7 cellular contexts compared by ENCODE assay signal in genomic region chr16:2121325-2121724, GRCh38. TPM values are rescaled to one million over a fixed set of nuclear protein-coding genes. Genes with fewer than 3 reads are reported as not detected.
DNase-seq lines count a peak whose midpoint lies in the region; ATAC-seq, FAIRE-seq and TF ChIP-seq lines count a peak whose summit lies in the region.
"Not testable (repeated sequence)": the region's sequence is repeated elsewhere in the genome, so short reads cannot be mapped to it uniquely, and the experiment has no call there.

No MANE protein-coding gene starts in this region.

- H4K20me1 ChIP-seq in astrocyte (ENCODE audit: insufficient read depth, low read length) = peaks cover 18% of the 10 kb centered on the region

- intact Hi-C loops in sigmoid colon (cut with DNase I) = loop anchor here (1.0 kb wide), 1 partner anchor 19 kb away; no protein-coding TSS in a partner anchor

- H3K9me3 Mint-ChIP-seq in astrocyte (ENCODE audit: unreplicated experiment) = not testable (repeated sequence)

- not testable (repeated sequence) for DNase-seq in GM06990 (ENCODE audit: extremely low read depth, insufficient read length); T-helper 17 cell
- DNase-seq in NAMALWA (ENCODE audit: low spot score) = peak; percentile 74
- peak; percentile 42 for DNase-seq in astrocyte (ENCODE audit: low read depth)
- peak; percentile 69 for DNase-seq in fibroblast of peridontal ligament (ENCODE audit: extremely low read depth)
- peak; percentile 70 to 71 for DNase-seq in lung microvascular endothelial cell (ENCODE audit: low read depth in 2 of 2)
- DNase-seq in sigmoid colon = peak; percentile 89

- not testable (repeated sequence) for H3K4me3 Mint-ChIP-seq in T-helper 17 cell; astrocyte (ENCODE audit: unreplicated experiment)

- peak; percentile 67 for ATAC-seq in T-helper 17 cell

- FAIRE-seq in astrocyte (lab: Jason Lieb, UNC) = not testable (repeated sequence)

- H3K4me1 Mint-ChIP-seq in T-helper 17 cell; astrocyte (ENCODE audit: low read depth, unreplicated experiment): not testable (repeated sequence)

- not testable (repeated sequence) for TF ChIP-seq EP300 in sigmoid colon (IDR thresholded peaks at IDR 0.05)

- not testable (repeated sequence) for H3K36me3 ChIP-seq in GM06990 (ENCODE audit: control insufficient read depth, insufficient read depth, low read length); astrocyte (ENCODE audit: insufficient read depth, low read length); sigmoid colon

- not testable (repeated sequence) for TF ChIP-seq POLR2A in sigmoid colon (IDR thresholded peaks at IDR 0.05)

- WGBS in sigmoid colon, 2 donors = 55 to 59% methylated on average over 8 to 9 of the region's 9 CpGs

- not testable (repeated sequence) for H3K36me3 Mint-ChIP-seq in T-helper 17 cell (ENCODE audit: low read depth); astrocyte (ENCODE audit: low read depth, unreplicated experiment)

- H3K27me3 ChIP-seq in GM06990 (replicated peaks; ENCODE audit: control insufficient read depth, insufficient read depth, low read length); astrocyte (ENCODE audit: insufficient read depth, low read length); sigmoid colon: not testable (repeated sequence)

- not testable (repeated sequence) for H3K4me2 ChIP-seq in astrocyte (ENCODE audit: low read length)

- H3K4me1 ChIP-seq in astrocyte (ENCODE audit: insufficient read depth, low read length) (peaks cover 25% of the 10 kb centered on the region), sigmoid colon (peaks cover 0 to 85% (median 81%) of the 10 kb centered on the region in 4 donors)

- H3K27ac ChIP-seq in astrocyte (ENCODE audit: low read depth, low read length) = not testable (repeated sequence)
- H3K27ac ChIP-seq in sigmoid colon = peak overlapping the region; percentile 84 to 99 (median 96)

- not testable (repeated sequence) for H3K4me3 ChIP-seq in GM06990 (replicated peaks; ENCODE audit: low read depth, low read length); astrocyte (ENCODE audit: insufficient read depth, low read depth, low read length)
- H3K4me3 ChIP-seq in sigmoid colon = peak overlapping the region in 3 of 4 donors; percentile 33 to 47 (median 39)

- not testable (repeated sequence) for H3K9me3 ChIP-seq in T-helper 17 cell (ENCODE audit: control insufficient read depth, low read length, poor library complexity, severe bottlenecking); astrocyte (ENCODE audit: insufficient read depth, low read depth, low read length); sigmoid colon

- TF ChIP-seq CTCF in GM06990 (IDR thresholded peaks at IDR 0.05; ENCODE audit: insufficient read depth, low read length, poor library complexity, severe bottlenecking) (peak; percentile 27), astrocyte (IDR thresholded peaks at IDR 0.05; ENCODE audit: insufficient read depth, low read depth, low read length) (peak; percentile 34), sigmoid colon (IDR thresholded peaks at IDR 0.05) (peak; percentile 26 to 38 (median 32))

- H2AFZ ChIP-seq in astrocyte (ENCODE audit: low read depth, low read length) = not testable (repeated sequence)

- H3K9ac ChIP-seq in astrocyte (ENCODE audit: low read length) = not testable (repeated sequence)

- peaks cover 63% of the 10 kb centered on the region for H3K79me2 ChIP-seq in astrocyte (ENCODE audit: insufficient read depth, low read length)

- H3K27ac Mint-ChIP-seq in T-helper 17 cell = peak overlapping the region; percentile 34
- not testable (repeated sequence) for H3K27ac Mint-ChIP-seq in astrocyte (ENCODE audit: unreplicated experiment)

- H3K27me3 Mint-ChIP-seq in T-helper 17 cell; astrocyte (ENCODE audit: low read depth, unreplicated experiment): not testable (repeated sequence)

RNA-seq across cellular contexts. Expression of gene PKD1, which starts 14.4 kb away (rescaled TPM):
- total RNA-seq in T-helper 17 cell = 10 to 100 TPM; 86.6 to 88.9 TPM
- total RNA-seq in astrocyte = 112 and 128 TPM in 2 replicates
- 18.5 and 31.5 TPM in 2 replicates for total RNA-seq in lung microvascular endothelial cell
- 100 to 1,000 TPM in 2 of 4 donors, 10 to 100 TPM in 2; 81.6 to 372 (median 134) TPM for total RNA-seq in sigmoid colon
- 10 to 100 TPM; 10.6 to 61.4 (median 11.4) TPM for polyA plus RNA-seq in sigmoid colon

RNA-seq across cellular contexts. Expression of gene RAB26, which starts 27.1 kb away (rescaled TPM):
- total RNA-seq in T-helper 17 cell (under 1 TPM; 0.21 to 0.57 TPM), astrocyte (1.2 and 1.4 TPM in 2 replicates), lung microvascular endothelial cell (0.20 and 0.65 TPM in 2 replicates), sigmoid colon (1 to 10 TPM in 2 of 4 donors, under 1 TPM in 1, not detected in 1; 0.68 to 3.0 (median 1.8) TPM)
- polyA plus RNA-seq in sigmoid colon = 10 to 100 TPM; 13.9 to 18.8 (median 16.2) TPM

RNA-seq across cellular contexts. Expression of gene TRAF7, which starts 34.3 kb away (rescaled TPM):
- 10 to 100 TPM; 32.4 to 35.0 TPM for total RNA-seq in T-helper 17 cell
- total RNA-seq in astrocyte = 92.1 and 93.1 TPM in 2 replicates
- 60.8 and 63.9 TPM in 2 replicates for total RNA-seq in lung microvascular endothelial cell
- total RNA-seq in sigmoid colon = 10 to 100 TPM; 30.3 to 46.3 (median 34.9) TPM
- polyA plus RNA-seq in sigmoid colon = 10 to 100 TPM; 45.0 to 65.1 (median 63.6) TPM
